In the genomic region with DNA sequence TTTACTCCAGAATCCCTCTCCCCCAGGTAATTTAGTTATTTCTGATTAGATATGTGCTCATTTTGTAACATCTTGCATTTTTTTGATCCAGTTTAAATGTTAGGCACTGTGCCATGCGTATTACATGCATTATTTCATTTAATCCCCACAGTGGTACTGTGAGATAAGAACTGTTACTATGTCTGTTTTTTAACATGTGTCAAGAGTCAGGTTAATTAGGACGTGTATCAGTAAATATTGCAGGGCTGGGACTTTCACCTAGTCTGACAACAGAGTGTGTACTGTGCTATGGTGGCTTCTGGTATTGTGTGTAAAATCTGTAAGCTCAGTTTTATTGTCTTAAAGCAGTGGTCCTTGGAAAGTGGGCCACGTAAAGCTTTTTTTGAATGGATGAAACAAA, we compare ENCODE assay signal across 1 cellular context.
A peak's percentile ranks its signal among the peaks of the same experiment; 100 is the strongest.
TF ChIP-seq lines count a peak whose summit lies in the region.

No MANE protein-coding gene starts in this region.

TF ChIP-seq in HepG2, 621 proteins besides CTCF, POLR2A, EP300 and RAD21:
- TF ChIP-seq, protein P1, sequence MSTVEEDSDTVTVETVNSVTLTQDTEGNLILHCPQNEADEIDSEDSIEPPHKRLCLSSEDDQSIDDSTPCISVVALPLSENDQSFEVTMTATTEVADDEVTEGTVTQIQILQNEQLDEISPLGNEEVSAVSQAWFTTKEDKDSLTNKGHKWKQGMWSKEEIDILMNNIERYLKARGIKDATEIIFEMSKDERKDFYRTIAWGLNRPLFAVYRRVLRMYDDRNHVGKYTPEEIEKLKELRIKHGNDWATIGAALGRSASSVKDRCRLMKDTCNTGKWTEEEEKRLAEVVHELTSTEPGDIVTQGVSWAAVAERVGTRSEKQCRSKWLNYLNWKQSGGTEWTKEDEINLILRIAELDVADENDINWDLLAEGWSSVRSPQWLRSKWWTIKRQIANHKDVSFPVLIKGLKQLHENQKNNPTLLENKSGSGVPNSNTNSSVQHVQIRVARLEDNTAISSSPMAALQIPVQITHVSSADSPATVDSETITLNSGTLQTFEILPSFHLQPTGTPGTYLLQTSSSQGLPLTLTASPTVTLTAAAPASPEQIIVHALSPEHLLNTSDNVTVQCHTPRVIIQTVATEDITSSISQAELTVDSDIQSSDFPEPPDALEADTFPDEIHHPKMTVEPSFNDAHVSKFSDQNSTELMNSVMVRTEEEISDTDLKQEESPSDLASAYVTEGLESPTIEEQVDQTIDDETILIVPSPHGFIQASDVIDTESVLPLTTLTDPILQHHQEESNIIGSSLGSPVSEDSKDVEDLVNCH (CRISPR knock-in tag; IDR thresholded peaks at IDR 0.05) = no peak
- no peak for TF ChIP-seq CREB1 (IDR thresholded peaks at IDR 0.05)
- 0 out of 2 replicates have a peak, but pooled peaks have one; percentile 23 for TF ChIP-seq CREB1 (CRISPR knock-in tag; IDR thresholded peaks at IDR 0.05)
- TF ChIP-seq, protein P2, sequence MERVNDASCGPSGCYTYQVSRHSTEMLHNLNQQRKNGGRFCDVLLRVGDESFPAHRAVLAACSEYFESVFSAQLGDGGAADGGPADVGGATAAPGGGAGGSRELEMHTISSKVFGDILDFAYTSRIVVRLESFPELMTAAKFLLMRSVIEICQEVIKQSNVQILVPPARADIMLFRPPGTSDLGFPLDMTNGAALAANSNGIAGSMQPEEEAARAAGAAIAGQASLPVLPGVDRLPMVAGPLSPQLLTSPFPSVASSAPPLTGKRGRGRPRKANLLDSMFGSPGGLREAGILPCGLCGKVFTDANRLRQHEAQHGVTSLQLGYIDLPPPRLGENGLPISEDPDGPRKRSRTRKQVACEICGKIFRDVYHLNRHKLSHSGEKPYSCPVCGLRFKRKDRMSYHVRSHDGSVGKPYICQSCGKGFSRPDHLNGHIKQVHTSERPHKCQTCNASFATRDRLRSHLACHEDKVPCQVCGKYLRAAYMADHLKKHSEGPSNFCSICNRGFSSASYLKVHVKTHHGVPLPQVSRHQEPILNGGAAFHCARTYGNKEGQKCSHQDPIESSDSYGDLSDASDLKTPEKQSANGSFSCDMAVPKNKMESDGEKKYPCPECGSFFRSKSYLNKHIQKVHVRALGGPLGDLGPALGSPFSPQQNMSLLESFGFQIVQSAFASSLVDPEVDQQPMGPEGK (CRISPR knock-in tag; IDR thresholded peaks at IDR 0.05) = no peak
- TF ChIP-seq FOXK2 (IDR thresholded peaks at IDR 0.05) = no peak
- TF ChIP-seq FOXP1 (IDR thresholded peaks at IDR 0.05) = no peak
- peak; percentile 30; the same call in 1 of the 2 replicates for TF ChIP-seq FOXP1 (CRISPR knock-in tag; IDR thresholded peaks at IDR 0.05)
- 0 out of 2 replicates have a peak, but pooled peaks have one; percentile 29 for TF ChIP-seq FOXA3 (CRISPR knock-in tag; IDR thresholded peaks at IDR 0.05)
- TF ChIP-seq, protein P3, sequence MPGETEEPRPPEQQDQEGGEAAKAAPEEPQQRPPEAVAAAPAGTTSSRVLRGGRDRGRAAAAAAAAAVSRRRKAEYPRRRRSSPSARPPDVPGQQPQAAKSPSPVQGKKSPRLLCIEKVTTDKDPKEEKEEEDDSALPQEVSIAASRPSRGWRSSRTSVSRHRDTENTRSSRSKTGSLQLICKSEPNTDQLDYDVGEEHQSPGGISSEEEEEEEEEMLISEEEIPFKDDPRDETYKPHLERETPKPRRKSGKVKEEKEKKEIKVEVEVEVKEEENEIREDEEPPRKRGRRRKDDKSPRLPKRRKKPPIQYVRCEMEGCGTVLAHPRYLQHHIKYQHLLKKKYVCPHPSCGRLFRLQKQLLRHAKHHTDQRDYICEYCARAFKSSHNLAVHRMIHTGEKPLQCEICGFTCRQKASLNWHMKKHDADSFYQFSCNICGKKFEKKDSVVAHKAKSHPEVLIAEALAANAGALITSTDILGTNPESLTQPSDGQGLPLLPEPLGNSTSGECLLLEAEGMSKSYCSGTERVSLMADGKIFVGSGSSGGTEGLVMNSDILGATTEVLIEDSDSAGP (CRISPR knock-in tag; IDR thresholded peaks at IDR 0.05; ENCODE audit: borderline replicate concordance) = no peak
